Comparison of ENCODE assay signal across 1 cellular context in genomic region chr7:142853739-142854504, GRCh38.
A peak's percentile ranks its signal among the peaks of the same experiment; 100 is the strongest.
TF ChIP-seq lines count a peak whose summit lies in the region.

No MANE protein-coding gene starts in this region.

TF ChIP-seq in K562, 482 proteins besides CTCF, POLR2A, EP300 and RAD21 (continued from another document and continues in another):
- no peak for TF ChIP-seq ZNF311 (CRISPR knock-in tag; IDR thresholded peaks at IDR 0.05)
- TF ChIP-seq ZBTB26 (CRISPR knock-in tag; IDR thresholded peaks at IDR 0.05), result no peak
- 0 out of 2 replicates have a peak, but pooled peaks have one; percentile 6 for TF ChIP-seq BHLHE40 (IDR thresholded peaks at IDR 0.05; ENCODE audit: low read length)
- TF ChIP-seq ZSCAN32 (CRISPR knock-in tag; IDR thresholded peaks at IDR 0.05), result no peak
- TF ChIP-seq PHB (CRISPR knock-in tag; IDR thresholded peaks at IDR 0.05), result no peak
- no peak for TF ChIP-seq RFX1 (IDR thresholded peaks at IDR 0.05)
- 0 out of 2 replicates have a peak, but pooled peaks have one; percentile 46 for TF ChIP-seq GTF2F1 (IDR thresholded peaks at IDR 0.05; ENCODE audit: low read depth, low read length)
- TF ChIP-seq, protein P1, sequence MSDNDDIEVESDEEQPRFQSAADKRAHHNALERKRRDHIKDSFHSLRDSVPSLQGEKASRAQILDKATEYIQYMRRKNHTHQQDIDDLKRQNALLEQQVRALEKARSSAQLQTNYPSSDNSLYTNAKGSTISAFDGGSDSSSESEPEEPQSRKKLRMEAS (CRISPR knock-in tag; IDR thresholded peaks at IDR 0.05), result peak; percentile 63
- TF ChIP-seq BACH1 (tag; IDR thresholded peaks at IDR 0.05), result no peak
- TF ChIP-seq, protein P2, sequence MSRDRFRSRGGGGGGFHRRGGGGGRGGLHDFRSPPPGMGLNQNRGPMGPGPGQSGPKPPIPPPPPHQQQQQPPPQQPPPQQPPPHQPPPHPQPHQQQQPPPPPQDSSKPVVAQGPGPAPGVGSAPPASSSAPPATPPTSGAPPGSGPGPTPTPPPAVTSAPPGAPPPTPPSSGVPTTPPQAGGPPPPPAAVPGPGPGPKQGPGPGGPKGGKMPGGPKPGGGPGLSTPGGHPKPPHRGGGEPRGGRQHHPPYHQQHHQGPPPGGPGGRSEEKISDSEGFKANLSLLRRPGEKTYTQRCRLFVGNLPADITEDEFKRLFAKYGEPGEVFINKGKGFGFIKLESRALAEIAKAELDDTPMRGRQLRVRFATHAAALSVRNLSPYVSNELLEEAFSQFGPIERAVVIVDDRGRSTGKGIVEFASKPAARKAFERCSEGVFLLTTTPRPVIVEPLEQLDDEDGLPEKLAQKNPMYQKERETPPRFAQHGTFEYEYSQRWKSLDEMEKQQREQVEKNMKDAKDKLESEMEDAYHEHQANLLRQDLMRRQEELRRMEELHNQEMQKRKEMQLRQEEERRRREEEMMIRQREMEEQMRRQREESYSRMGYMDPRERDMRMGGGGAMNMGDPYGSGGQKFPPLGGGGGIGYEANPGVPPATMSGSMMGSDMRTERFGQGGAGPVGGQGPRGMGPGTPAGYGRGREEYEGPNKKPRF (IDR thresholded peaks at IDR 0.05; ENCODE audit: low read depth, low read length), result no peak
- TF ChIP-seq MTA2 (IDR thresholded peaks at IDR 0.05; ENCODE audit: low read depth), result no peak
- no peak for TF ChIP-seq ZNF778 (CRISPR knock-in tag; IDR thresholded peaks at IDR 0.05)
- no peak for TF ChIP-seq HDAC3 (IDR thresholded peaks at IDR 0.05; ENCODE audit: borderline replicate concordance, partially characterized antibody)
- no peak for TF ChIP-seq ZEB2 (IDR thresholded peaks at IDR 0.05)
- no peak for TF ChIP-seq MBD2 (IDR thresholded peaks at IDR 0.05; ENCODE audit: borderline replicate concordance, low read depth)
- no peak for TF ChIP-seq NR4A1 (CRISPR knock-in tag; IDR thresholded peaks at IDR 0.05)
- no peak for TF ChIP-seq NR4A1 (tag; IDR thresholded peaks at IDR 0.05)
- TF ChIP-seq, protein P3, sequence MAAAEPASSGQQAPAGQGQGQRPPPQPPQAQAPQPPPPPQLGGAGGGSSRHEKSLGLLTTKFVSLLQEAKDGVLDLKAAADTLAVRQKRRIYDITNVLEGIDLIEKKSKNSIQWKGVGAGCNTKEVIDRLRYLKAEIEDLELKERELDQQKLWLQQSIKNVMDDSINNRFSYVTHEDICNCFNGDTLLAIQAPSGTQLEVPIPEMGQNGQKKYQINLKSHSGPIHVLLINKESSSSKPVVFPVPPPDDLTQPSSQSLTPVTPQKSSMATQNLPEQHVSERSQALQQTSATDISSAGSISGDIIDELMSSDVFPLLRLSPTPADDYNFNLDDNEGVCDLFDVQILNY (CRISPR knock-in tag; IDR thresholded peaks at IDR 0.05), result no peak
- peak; percentile 79 for TF ChIP-seq XRCC5 (IDR thresholded peaks at IDR 0.05; ENCODE audit: low read depth, low read length)
- no peak for TF ChIP-seq TAF1 (IDR thresholded peaks at IDR 0.05; ENCODE audit: control insufficient read depth, extremely low read depth, insufficient read depth, low read length, severe bottlenecking)
- TF ChIP-seq, protein P4, sequence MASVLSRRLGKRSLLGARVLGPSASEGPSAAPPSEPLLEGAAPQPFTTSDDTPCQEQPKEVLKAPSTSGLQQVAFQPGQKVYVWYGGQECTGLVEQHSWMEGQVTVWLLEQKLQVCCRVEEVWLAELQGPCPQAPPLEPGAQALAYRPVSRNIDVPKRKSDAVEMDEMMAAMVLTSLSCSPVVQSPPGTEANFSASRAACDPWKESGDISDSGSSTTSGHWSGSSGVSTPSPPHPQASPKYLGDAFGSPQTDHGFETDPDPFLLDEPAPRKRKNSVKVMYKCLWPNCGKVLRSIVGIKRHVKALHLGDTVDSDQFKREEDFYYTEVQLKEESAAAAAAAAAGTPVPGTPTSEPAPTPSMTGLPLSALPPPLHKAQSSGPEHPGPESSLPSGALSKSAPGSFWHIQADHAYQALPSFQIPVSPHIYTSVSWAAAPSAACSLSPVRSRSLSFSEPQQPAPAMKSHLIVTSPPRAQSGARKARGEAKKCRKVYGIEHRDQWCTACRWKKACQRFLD (CRISPR knock-in tag; IDR thresholded peaks at IDR 0.05), result no peak
- no peak for TF ChIP-seq GABPB2 (CRISPR knock-in tag; conservative IDR thresholded peaks at IDR 0.05)
- no peak for TF ChIP-seq ZNF224 (CRISPR knock-in tag; IDR thresholded peaks at IDR 0.05)
- TF ChIP-seq HNRNPUL1 (IDR thresholded peaks at IDR 0.05; ENCODE audit: low read length), result no peak
- no peak for TF ChIP-seq ZNF212 (CRISPR knock-in tag; IDR thresholded peaks at IDR 0.05)
- no peak for TF ChIP-seq ELF1 (tag; IDR thresholded peaks at IDR 0.05)
- 0 out of 2 replicates have a peak, but pooled peaks have one; percentile 58 for TF ChIP-seq ETS1 (conservative IDR thresholded peaks at IDR 0.05; ENCODE audit: control insufficient read depth, low read depth, low read length)
- TF ChIP-seq NFE2L1 (tag; IDR thresholded peaks at IDR 0.05; ENCODE audit: borderline replicate concordance, low read depth), result no peak
- TF ChIP-seq TARDBP (IDR thresholded peaks at IDR 0.05), result no peak
- no peak for TF ChIP-seq ZNF217 (CRISPR knock-in tag; IDR thresholded peaks at IDR 0.05)
- no peak for TF ChIP-seq NCOA4 (IDR thresholded peaks at IDR 0.05; ENCODE audit: partially characterized antibody)
- no peak for TF ChIP-seq CTCFL (IDR thresholded peaks at IDR 0.05; ENCODE audit: borderline replicate concordance, insufficient read depth, low read depth, low read length, poor library complexity, severe bottlenecking)
- TF ChIP-seq MAZ (CRISPR knock-in tag; conservative IDR thresholded peaks at IDR 0.05 in 1 of 2, IDR thresholded peaks at IDR 0.05 in 1 of 2), result peak; percentile 77 to 83
- no peak for TF ChIP-seq FOSL1 (tag; conservative IDR thresholded peaks at IDR 0.05)
- peak; percentile 61 for TF ChIP-seq CHD1 (IDR thresholded peaks at IDR 0.05; ENCODE audit: low read length)
- TF ChIP-seq, protein P5, sequence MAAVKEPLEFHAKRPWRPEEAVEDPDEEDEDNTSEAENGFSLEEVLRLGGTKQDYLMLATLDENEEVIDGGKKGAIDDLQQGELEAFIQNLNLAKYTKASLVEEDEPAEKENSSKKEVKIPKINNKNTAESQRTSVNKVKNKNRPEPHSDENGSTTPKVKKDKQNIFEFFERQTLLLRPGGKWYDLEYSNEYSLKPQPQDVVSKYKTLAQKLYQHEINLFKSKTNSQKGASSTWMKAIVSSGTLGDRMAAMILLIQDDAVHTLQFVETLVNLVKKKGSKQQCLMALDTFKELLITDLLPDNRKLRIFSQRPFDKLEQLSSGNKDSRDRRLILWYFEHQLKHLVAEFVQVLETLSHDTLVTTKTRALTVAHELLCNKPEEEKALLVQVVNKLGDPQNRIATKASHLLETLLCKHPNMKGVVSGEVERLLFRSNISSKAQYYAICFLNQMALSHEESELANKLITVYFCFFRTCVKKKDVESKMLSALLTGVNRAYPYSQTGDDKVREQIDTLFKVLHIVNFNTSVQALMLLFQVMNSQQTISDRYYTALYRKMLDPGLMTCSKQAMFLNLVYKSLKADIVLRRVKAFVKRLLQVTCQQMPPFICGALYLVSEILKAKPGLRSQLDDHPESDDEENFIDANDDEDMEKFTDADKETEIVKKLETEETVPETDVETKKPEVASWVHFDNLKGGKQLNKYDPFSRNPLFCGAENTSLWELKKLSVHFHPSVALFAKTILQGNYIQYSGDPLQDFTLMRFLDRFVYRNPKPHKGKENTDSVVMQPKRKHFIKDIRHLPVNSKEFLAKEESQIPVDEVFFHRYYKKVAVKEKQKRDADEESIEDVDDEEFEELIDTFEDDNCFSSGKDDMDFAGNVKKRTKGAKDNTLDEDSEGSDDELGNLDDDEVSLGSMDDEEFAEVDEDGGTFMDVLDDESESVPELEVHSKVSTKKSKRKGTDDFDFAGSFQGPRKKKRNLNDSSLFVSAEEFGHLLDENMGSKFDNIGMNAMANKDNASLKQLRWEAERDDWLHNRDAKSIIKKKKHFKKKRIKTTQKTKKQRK (IDR thresholded peaks at IDR 0.05; ENCODE audit: borderline replicate concordance, low read depth, low read length), result no peak
- TF ChIP-seq ZBTB34 (CRISPR knock-in tag; IDR thresholded peaks at IDR 0.05), result no peak
- TF ChIP-seq, protein P6, sequence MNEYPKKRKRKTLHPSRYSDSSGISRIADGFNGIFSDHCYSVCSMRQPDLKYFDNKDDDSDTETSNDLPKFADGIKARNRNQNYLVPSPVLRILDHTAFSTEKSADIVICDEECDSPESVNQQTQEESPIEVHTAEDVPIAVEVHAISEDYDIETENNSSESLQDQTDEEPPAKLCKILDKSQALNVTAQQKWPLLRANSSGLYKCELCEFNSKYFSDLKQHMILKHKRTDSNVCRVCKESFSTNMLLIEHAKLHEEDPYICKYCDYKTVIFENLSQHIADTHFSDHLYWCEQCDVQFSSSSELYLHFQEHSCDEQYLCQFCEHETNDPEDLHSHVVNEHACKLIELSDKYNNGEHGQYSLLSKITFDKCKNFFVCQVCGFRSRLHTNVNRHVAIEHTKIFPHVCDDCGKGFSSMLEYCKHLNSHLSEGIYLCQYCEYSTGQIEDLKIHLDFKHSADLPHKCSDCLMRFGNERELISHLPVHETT (CRISPR knock-in tag; conservative IDR thresholded peaks at IDR 0.05 in 1 of 2, IDR thresholded peaks at IDR 0.05 in 1 of 2), result no peak
- peak; percentile 52 for TF ChIP-seq RBBP5 (IDR thresholded peaks at IDR 0.05; ENCODE audit: borderline replicate concordance, insufficient read depth, low read length, poor library complexity, severe bottlenecking)
- no peak for TF ChIP-seq L3MBTL2 (IDR thresholded peaks at IDR 0.05)
- TF ChIP-seq ZNF121 (CRISPR knock-in tag; conservative IDR thresholded peaks at IDR 0.05), result peak; percentile 54
- TF ChIP-seq SAFB2 (IDR thresholded peaks at IDR 0.05; ENCODE audit: borderline replicate concordance, low read depth, low read length, severe bottlenecking), result no peak
- no peak for TF ChIP-seq SMARCB1 (IDR thresholded peaks at IDR 0.05; ENCODE audit: insufficient read length, low read depth)
- no peak for TF ChIP-seq ZNF717 (CRISPR knock-in tag; IDR thresholded peaks at IDR 0.05)
- TF ChIP-seq ZNF133 (CRISPR knock-in tag; IDR thresholded peaks at IDR 0.05), result no peak
- TF ChIP-seq ZNF445 (CRISPR knock-in tag; IDR thresholded peaks at IDR 0.05; ENCODE audit: low read depth), result no peak
- peak; percentile 44; the same call in 1 of the 2 replicates for TF ChIP-seq CTBP1 (IDR thresholded peaks at IDR 0.05; ENCODE audit: borderline replicate concordance)
- TF ChIP-seq ZC3H4 (CRISPR knock-in tag; IDR thresholded peaks at IDR 0.05; ENCODE audit: borderline replicate concordance), result no peak
- TF ChIP-seq ZBTB7A (IDR thresholded peaks at IDR 0.05; ENCODE audit: borderline replicate concordance, control insufficient read depth, low read depth, low read length), result peak; percentile 94
- peak in 1 of 2 experiments; percentile 40; a peak in 1 of 4 replicates for TF ChIP-seq FOXK2 (conservative IDR thresholded peaks at IDR 0.05 in 1 of 2, IDR thresholded peaks at IDR 0.05 in 1 of 2; ENCODE audit: low read depth in 2 of 2)
- TF ChIP-seq SRF (CRISPR knock-in tag; IDR thresholded peaks at IDR 0.05), result peak in 1 of 2 experiments; percentile 55; a peak in 2 of 4 replicates
- no peak for TF ChIP-seq ZNF695 (CRISPR knock-in tag; IDR thresholded peaks at IDR 0.05)
- no peak for TF ChIP-seq NR1H2 (CRISPR knock-in tag; IDR thresholded peaks at IDR 0.05)
- TF ChIP-seq, protein P7, sequence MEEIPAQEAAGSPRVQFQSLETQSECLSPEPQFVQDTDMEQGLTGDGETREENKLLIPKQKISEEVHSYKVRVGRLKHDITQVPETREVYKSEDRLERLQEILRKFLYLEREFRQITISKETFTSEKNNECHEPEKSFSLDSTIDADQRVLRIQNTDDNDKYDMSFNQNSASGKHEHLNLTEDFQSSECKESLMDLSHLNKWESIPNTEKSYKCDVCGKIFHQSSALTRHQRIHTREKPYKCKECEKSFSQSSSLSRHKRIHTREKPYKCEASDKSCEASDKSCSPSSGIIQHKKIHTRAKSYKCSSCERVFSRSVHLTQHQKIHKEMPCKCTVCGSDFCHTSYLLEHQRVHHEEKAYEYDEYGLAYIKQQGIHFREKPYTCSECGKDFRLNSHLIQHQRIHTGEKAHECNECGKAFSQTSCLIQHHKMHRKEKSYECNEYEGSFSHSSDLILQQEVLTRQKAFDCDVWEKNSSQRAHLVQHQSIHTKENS (CRISPR knock-in tag; IDR thresholded peaks at IDR 0.05), result no peak
- no peak for TF ChIP-seq CCNT2 (IDR thresholded peaks at IDR 0.05; ENCODE audit: borderline replicate concordance, extremely low read depth, insufficient read length, low read depth, low read length)
